Comparison of ENCODE assay signal across 1 cellular context in the genomic region with DNA sequence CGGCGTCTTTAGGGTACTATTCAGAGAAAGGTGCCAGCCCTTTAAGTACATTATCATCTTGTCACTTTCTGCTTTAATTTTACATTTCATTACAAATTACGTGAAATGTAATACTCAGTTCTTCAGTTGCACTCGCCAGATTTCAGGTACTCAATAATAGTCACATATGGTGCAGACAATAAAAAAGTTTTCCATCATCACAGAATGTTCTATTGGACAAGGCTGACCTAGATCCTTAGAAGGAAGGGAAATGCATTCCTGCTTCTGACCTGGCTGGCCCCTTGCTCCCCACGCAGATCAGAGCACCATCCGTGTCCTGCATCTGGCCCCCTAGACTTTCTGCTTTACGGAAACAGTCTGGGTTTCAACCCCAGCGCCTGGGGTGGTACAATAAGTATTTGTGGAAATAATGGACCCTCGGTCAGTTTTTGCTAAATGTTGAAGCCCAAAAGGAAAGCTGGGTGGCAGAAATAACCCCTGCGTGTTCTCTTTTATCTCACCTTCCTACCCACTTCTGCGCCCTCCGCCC.
TF ChIP-seq lines count a peak whose summit lies in the region.

No MANE protein-coding gene starts in this region.

TF ChIP-seq in HCT116, 20 proteins besides CTCF, POLR2A, EP300 and RAD21 (continued from another document):
- TF ChIP-seq TCF7L2 (IDR thresholded peaks at IDR 0.05; ENCODE audit: borderline replicate concordance, extremely low read depth, insufficient read depth, insufficient read length) (no peak), SIN3A (IDR thresholded peaks at IDR 0.05; ENCODE audit: low read depth) (no peak), ZNF274 (IDR thresholded peaks at IDR 0.05; ENCODE audit: low read depth, low read length) (no peak), YY1 (IDR thresholded peaks at IDR 0.05; ENCODE audit: extremely low read depth, insufficient replicate concordance, low read depth, low read length) (no peak), EGR1 (IDR thresholded peaks at IDR 0.05; ENCODE audit: low read depth) (no peak), ZFX (IDR thresholded peaks at IDR 0.05) (no peak), SRF (IDR thresholded peaks at IDR 0.05; ENCODE audit: low read depth) (no peak), CBX3 (IDR thresholded peaks at IDR 0.05; ENCODE audit: low read depth) (no peak), EZH2phosphoT487 (IDR thresholded peaks at IDR 0.05; ENCODE audit: borderline replicate concordance) (no peak), SP1 (IDR thresholded peaks at IDR 0.05; ENCODE audit: low read depth) (no peak), CEBPB (IDR thresholded peaks at IDR 0.05; ENCODE audit: low read depth) (no peak), EZH2 (IDR thresholded peaks at IDR 0.05) (no peak), POLR2AphosphoS5 (IDR thresholded peaks at IDR 0.05; ENCODE audit: low read depth, low read length) (no peak), JUND (IDR thresholded peaks at IDR 0.05) (no peak)
- TF ChIP-seq, protein P1, sequence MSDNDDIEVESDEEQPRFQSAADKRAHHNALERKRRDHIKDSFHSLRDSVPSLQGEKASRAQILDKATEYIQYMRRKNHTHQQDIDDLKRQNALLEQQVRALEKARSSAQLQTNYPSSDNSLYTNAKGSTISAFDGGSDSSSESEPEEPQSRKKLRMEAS (IDR thresholded peaks at IDR 0.05): no peak
- TF ChIP-seq, protein P2, sequence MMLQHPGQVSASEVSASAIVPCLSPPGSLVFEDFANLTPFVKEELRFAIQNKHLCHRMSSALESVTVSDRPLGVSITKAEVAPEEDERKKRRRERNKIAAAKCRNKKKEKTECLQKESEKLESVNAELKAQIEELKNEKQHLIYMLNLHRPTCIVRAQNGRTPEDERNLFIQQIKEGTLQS (IDR thresholded peaks at IDR 0.05): no peak
- TF ChIP-seq, protein P3, sequence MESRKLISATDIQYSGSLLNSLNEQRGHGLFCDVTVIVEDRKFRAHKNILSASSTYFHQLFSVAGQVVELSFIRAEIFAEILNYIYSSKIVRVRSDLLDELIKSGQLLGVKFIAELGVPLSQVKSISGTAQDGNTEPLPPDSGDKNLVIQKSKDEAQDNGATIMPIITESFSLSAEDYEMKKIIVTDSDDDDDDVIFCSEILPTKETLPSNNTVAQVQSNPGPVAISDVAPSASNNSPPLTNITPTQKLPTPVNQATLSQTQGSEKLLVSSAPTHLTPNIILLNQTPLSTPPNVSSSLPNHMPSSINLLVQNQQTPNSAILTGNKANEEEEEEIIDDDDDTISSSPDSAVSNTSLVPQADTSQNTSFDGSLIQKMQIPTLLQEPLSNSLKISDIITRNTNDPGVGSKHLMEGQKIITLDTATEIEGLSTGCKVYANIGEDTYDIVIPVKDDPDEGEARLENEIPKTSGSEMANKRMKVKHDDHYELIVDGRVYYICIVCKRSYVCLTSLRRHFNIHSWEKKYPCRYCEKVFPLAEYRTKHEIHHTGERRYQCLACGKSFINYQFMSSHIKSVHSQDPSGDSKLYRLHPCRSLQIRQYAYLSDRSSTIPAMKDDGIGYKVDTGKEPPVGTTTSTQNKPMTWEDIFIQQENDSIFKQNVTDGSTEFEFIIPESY (IDR thresholded peaks at IDR 0.05; ENCODE audit: extremely low read depth, insufficient replicate concordance, low read length): no peak
- TF ChIP-seq, protein P4, sequence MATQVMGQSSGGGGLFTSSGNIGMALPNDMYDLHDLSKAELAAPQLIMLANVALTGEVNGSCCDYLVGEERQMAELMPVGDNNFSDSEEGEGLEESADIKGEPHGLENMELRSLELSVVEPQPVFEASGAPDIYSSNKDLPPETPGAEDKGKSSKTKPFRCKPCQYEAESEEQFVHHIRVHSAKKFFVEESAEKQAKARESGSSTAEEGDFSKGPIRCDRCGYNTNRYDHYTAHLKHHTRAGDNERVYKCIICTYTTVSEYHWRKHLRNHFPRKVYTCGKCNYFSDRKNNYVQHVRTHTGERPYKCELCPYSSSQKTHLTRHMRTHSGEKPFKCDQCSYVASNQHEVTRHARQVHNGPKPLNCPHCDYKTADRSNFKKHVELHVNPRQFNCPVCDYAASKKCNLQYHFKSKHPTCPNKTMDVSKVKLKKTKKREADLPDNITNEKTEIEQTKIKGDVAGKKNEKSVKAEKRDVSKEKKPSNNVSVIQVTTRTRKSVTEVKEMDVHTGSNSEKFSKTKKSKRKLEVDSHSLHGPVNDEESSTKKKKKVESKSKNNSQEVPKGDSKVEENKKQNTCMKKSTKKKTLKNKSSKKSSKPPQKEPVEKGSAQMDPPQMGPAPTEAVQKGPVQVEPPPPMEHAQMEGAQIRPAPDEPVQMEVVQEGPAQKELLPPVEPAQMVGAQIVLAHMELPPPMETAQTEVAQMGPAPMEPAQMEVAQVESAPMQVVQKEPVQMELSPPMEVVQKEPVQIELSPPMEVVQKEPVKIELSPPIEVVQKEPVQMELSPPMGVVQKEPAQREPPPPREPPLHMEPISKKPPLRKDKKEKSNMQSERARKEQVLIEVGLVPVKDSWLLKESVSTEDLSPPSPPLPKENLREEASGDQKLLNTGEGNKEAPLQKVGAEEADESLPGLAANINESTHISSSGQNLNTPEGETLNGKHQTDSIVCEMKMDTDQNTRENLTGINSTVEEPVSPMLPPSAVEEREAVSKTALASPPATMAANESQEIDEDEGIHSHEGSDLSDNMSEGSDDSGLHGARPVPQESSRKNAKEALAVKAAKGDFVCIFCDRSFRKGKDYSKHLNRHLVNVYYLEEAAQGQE (IDR thresholded peaks at IDR 0.05; ENCODE audit: low read depth): no peak
TF ChIP-seq in HCT116: peak in this region for 0.
